ENCODE assay signal across 8 cellular contexts in the genomic region with DNA sequence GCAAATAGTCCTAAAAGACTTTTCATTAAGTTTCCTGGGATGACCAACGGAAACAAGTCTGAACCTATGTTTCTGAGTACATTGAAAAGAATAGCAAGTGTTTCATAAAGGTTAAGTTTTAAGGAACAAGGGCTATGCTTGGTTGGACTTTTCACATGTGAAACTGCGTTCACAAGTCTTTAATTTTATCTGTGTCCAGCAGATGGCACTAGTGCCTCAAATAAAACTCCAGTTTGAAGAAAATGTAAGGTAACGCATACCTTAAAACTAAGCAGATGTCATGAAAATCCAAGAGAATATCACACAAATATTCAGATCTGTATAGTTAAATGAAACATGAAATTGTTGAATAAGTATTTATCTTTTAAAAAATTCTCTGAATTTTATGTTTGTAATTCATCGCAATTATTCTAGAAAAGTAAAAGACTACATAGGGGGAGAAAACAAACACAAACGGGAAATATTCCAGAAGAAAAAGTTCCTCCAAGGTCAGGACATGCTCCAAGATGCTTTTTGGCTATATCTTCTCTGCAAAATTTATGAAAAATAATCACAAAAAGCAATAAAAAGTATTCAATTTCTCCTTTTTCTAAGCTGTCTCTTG.
A peak's percentile ranks its signal among the peaks of the same experiment; 100 is the strongest.
DNase-seq lines count a peak whose midpoint lies in the region; FAIRE-seq and TF ChIP-seq lines count a peak whose summit lies in the region.

No MANE protein-coding gene starts in this region.

- peak; percentile 15 for DNase-seq in DMS53 treated with DMSO at 0.1 percent for 48 hours (lab: John Stamatoyannopoulos, UW; ENCODE audit: unreplicated experiment)
- DNase-seq in HAP-1 (ENCODE audit: low spot score in 2 of 2): peak; percentile 55 to 59
- peak; percentile 68 for DNase-seq in MV-4-11 (lab: John Stamatoyannopoulos, UW)
- DNase-seq in T follicular helper cell (ENCODE audit: low read depth): peak; percentile 2
- peak; percentile 91 for DNase-seq in fibroblast of the aortic adventitia (ENCODE audit: low read depth)
- DNase-seq in prostate gland (ENCODE audit: low spot score): peak; percentile 56
- DNase-seq in activated CD4-positive, CD25-positive, alpha-beta regulatory T cell (lab: John Stamatoyannopoulos, UW): no peak

- H3K27ac ChIP-seq in prostate gland: no peak overlapping the region

- peak; percentile 97 for FAIRE-seq in A204.1 (lab: Jason Lieb, UNC)

- H3K9me3 ChIP-seq in HAP-1: no peaks in the 10 kb centered on the region
- H3K9me3 ChIP-seq in prostate gland: no peaks in the 10 kb centered on the region

- WGBS in prostate gland: 25% methylated on average over 5 of the region's 5 CpGs

- intact Hi-C loops in prostate gland (cut with DNase I): loop anchor here (2.0 to 10.0 kb wide), 3 partner anchors 81 to 1099 kb away; no protein-coding TSS in a partner anchor

- peaks cover 11% of the 10 kb centered on the region for H3K4me1 ChIP-seq in HAP-1
- H3K4me1 ChIP-seq in prostate gland (replicated peaks): no peaks in the 10 kb centered on the region

- H3K36me3 ChIP-seq in HAP-1 (replicated peaks) (no peaks in the 10 kb centered on the region), prostate gland (no peaks in the 10 kb centered on the region)

- H3K27me3 ChIP-seq in HAP-1 (ENCODE audit: low read depth) (no peaks in the 10 kb centered on the region), prostate gland (replicated peaks; ENCODE audit: insufficient read depth) (no peaks in the 10 kb centered on the region)

- TF ChIP-seq CTCF in fibroblast of the aortic adventitia (IDR thresholded peaks at IDR 0.05; ENCODE audit: insufficient read depth, low read length): peak; percentile 44
- peak in 3 of 4 experiments; percentile 75 to 83 (median 76) for TF ChIP-seq CTCF in prostate gland (IDR thresholded peaks at IDR 0.05)

- H3K4me3 ChIP-seq in HAP-1 (no peak overlapping the region), fibroblast of the aortic adventitia (ENCODE audit: low read depth, low read length) (no peak overlapping the region), prostate gland (no peak overlapping the region)

- in situ Hi-C loops in HAP-1 (cut with MboI; ENCODE audit: low sequenced_read_pairs): loop anchor here (25.0 kb wide), 1 partner anchor 931 kb away; no protein-coding TSS in a partner anchor

- no peak for TF ChIP-seq POLR2A in prostate gland (IDR thresholded peaks at IDR 0.05)

Comparison
In these comparisons a context has a peak if more than half of its experiments do, and no peak if none do; other contexts are left out.
1. DNase-seq: peak in DMS53 treated with DMSO at 0.1 percent for 48 hours (single experiment), HAP-1 (2 of 2), MV-4-11 (single experiment), T follicular helper cell (single experiment), fibroblast of the aortic adventitia (single experiment) and prostate gland (single experiment); none in activated CD4-positive, CD25-positive, alpha-beta regulatory T cell (0 of 4).